ENCODE assay signal across 21 cellular contexts in genomic region chr17:77861981-77862645, GRCh38.
"Had no signal": no experiment of that assay in that cellular context is flagged by ENCODE, and none has a peak within 500 bp of the region (broad histone marks: within the 10 kb centered on the region; RNA-seq: fewer than 3 reads in every experiment).

No MANE protein-coding gene starts in this region.

- H3K36me3 ChIP-seq: breast epithelium, esophagus muscularis mucosa, pancreas, tibial nerve, vagina had no signal

- H3K4me3 Mint-ChIP-seq: activated CD4-positive, alpha-beta T cell treated with anti-CD3 and anti-CD28 coated beads, Interleukin-2, amount 10 ng/mL, durations not matched to agents 7 days and 5 days; activated T-cell treated with anti-CD3 and anti-CD28 coated beads, Interleukin-2, amount 50 U/mL, for 24 hours; activated T-helper 17 cell treated with anti-CD3 and anti-CD28 coated beads, Interleukin-2, amount 50 U/mL, for 72 hours; mesothelial cell of epicardium; naive thymus-derived CD8-positive, alpha-beta T cell; stimulated activated naive CD8-positive, alpha-beta T cell treated with anti-CD3 and anti-CD28 coated beads, Interleukin-15, Interleukin-2, amounts not matched to agents 100 ng/mL and 50 ng/mL, for 24 hours; T-cell; T-helper 2 cell treated with Interferon-gamma antibody and Interleukin-4, amounts not matched to agents 5 μg/mL and 100 μg/mL, for 36 hours had no signal

- H3K27me3 Mint-ChIP-seq: activated T-cell treated with anti-CD3 and anti-CD28 coated beads, Interleukin-2, amount 50 U/mL, for 24 hours; activated T-helper 17 cell treated with anti-CD3 and anti-CD28 coated beads, Interleukin-2, amount 50 U/mL, for 72 hours; T-cell had no signal

- H3K27ac ChIP-seq: breast epithelium, coronary artery, esophagus muscularis mucosa, hepatocyte, pancreas, tibial nerve, vagina, VCaP had no signal

- H3K27me3 ChIP-seq: breast epithelium, esophagus muscularis mucosa, hepatocyte, pancreas, tibial nerve, vagina had no signal

- H3K27ac Mint-ChIP-seq: activated CD4-positive, alpha-beta T cell treated with anti-CD3 and anti-CD28 coated beads, Interleukin-2, amount 10 ng/mL, durations not matched to agents 7 days and 5 days; activated naive CD4-positive, alpha-beta T cell treated with anti-CD3 and anti-CD28 coated beads, Interleukin-2, amount 50 U/mL, for 72 hours; activated T-cell treated with anti-CD3 and anti-CD28 coated beads, Interleukin-2, amount 50 U/mL, for 24 hours; activated T-helper 17 cell treated with anti-CD3 and anti-CD28 coated beads, Interleukin-2, amount 50 U/mL, for 72 hours; mesothelial cell of epicardium; T-cell; T-helper 2 cell treated with Interferon-gamma antibody and Interleukin-4, amounts not matched to agents 5 μg/mL and 100 μg/mL, for 36 hours had no signal

- H3K4me3 ChIP-seq: breast epithelium, coronary artery, esophagus muscularis mucosa, hepatocyte, pancreas, tibial nerve, vagina had no signal

- H3K9me3 ChIP-seq: breast epithelium, esophagus muscularis mucosa, pancreas, tibial nerve, vagina had no signal

- H3K4me1 ChIP-seq: breast epithelium, pancreas had no signal

- ATAC-seq: activated naive CD4-positive, alpha-beta T cell treated with anti-CD3 and anti-CD28 coated beads, Interleukin-2, amount 50 U/mL, for 72 hours; activated T-helper 17 cell treated with anti-CD3 and anti-CD28 coated beads, Interleukin-2, amount 50 U/mL, for 72 hours; naive thymus-derived CD8-positive, alpha-beta T cell; pancreas; right cardiac atrium; T-cell had no signal

- H3K9me3 Mint-ChIP-seq: activated T-cell treated with anti-CD3 and anti-CD28 coated beads, Interleukin-2, amount 50 U/mL, for 24 hours; activated T-helper 17 cell treated with anti-CD3 and anti-CD28 coated beads, Interleukin-2, amount 50 U/mL, for 72 hours; mesothelial cell of epicardium; stimulated activated naive CD8-positive, alpha-beta T cell treated with anti-CD3 and anti-CD28 coated beads, Interleukin-15, Interleukin-2, amounts not matched to agents 100 ng/mL and 50 ng/mL, for 24 hours had no signal

- DNase-seq: activated CD4-positive, alpha-beta T cell treated with anti-CD3 and anti-CD28 coated beads, Interleukin-2, amount 10 ng/mL, durations not matched to agents 7 days and 5 days; activated CD4-positive, CD25-positive, alpha-beta regulatory T cell treated with anti-CD3 and anti-CD28 coated beads, Interleukin-2, amount 50 U/mL, for 72 hours; activated T-cell treated with anti-CD3 and anti-CD28 coated beads, Interleukin-2, amount 50 U/mL, for 24 hours; glutamatergic neuron; stimulated activated CD4-positive, alpha-beta T cell treated with anti-CD3 and anti-CD28 coated beads, Interleukin-1b, Interleukin-23, amount 100 ng/mL, for 48 hours; T-cell had no signal

- H3K36me3 Mint-ChIP-seq: activated naive CD4-positive, alpha-beta T cell treated with anti-CD3 and anti-CD28 coated beads, Interleukin-2, amount 50 U/mL, for 72 hours; mesothelial cell of epicardium; naive thymus-derived CD8-positive, alpha-beta T cell; T-cell had no signal
